In the genomic region with DNA sequence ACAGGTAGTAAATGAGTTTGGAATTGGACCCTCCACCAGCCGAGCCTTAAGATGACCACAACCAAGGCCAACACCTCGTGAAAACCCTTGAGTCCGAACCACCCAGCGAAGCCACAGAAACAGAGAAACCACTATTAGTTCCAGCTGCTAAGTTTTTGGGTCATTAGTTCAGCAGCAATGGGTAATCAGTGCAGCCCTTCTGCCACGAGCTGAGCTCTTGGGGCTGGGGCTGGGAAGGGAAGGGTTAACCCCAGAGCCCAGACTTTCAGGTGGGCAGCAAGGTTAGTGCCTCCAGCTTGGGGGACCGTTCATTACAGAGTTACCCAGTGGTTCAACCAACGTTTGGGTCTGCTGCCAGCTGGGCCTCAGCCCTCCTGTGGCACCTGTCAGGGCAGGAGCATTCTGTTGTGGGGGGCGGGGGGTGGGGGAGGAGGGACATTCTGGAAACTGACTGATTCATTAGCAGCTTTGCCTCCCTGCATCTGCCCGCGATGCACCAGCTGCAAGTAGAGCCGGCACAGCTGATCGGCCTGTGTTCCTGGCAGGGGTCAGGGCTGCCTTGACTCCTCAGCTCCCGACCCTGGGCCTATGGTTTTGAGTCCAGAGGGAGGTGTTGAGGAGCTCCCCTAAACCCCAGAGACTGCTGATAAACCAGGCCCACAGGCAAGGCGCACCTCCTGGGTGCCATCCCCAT, we compare ENCODE assay signal across 15 cellular contexts. TPM values are rescaled to one million over a fixed set of nuclear protein-coding genes. Genes with fewer than 3 reads are reported as not detected.
DNase-seq lines count a peak whose midpoint lies in the region; ATAC-seq, FAIRE-seq and TF ChIP-seq lines count a peak whose summit lies in the region.
"Had no signal": no experiment of that assay in that cellular context is flagged by ENCODE, and none has a peak within 500 bp of the region (broad histone marks: within the 10 kb centered on the region; RNA-seq: fewer than 3 reads in every experiment).

No MANE protein-coding gene starts in this region.

- DNase-seq in right atrium auricular region (ENCODE audit: low spot score) (peak; percentile 58), heart left ventricle (no peak), GM12878 (ENCODE audit: low read depth, low spot score) (no peak), OCI-LY7 (ENCODE audit: low spot score) (no peak), hepatic stellate cell (ENCODE audit: low spot score) (no peak), aorta (no peak)
- DNase-seq: activated CD4-positive, alpha-beta T cell treated with anti-CD3 and anti-CD28 coated beads, Interleukin-2, amount 50 U/mL, for 4 hours; activated naive CD4-positive, alpha-beta T cell treated with anti-CD3 and anti-CD28 coated beads, Interleukin-2, amount 50 U/mL, for 16 hours; activated T-cell treated with anti-CD3 and anti-CD28 coated beads, Interleukin-2, amount 50 U/mL, for 1 hour; effector memory CD8-positive, alpha-beta T cell; HFFc6; NCI-H1694; small intestine; stimulated activated CD4-positive, alpha-beta T cell treated with anti-CD3 and anti-CD28 coated beads, Interleukin-2, amount 100 ng/mL, for 48 hours had no signal

- no peak for TF ChIP-seq RAD21 in GM12878 (IDR thresholded peaks at IDR 0.05; ENCODE audit: insufficient read depth, low read depth, low read length)

- TF ChIP-seq CTCF in right atrium auricular region (IDR thresholded peaks at IDR 0.05) (no peak), heart left ventricle (IDR thresholded peaks at IDR 0.05) (no peak), GM12878 (IDR thresholded peaks at IDR 0.05 in 2 of 3, conservative IDR thresholded peaks at IDR 0.05 in 1 of 3; ENCODE audit: control insufficient read depth in 2 of 3, extremely low read depth in 1 of 3, insufficient read depth in 1 of 3, low read depth in 3 of 3, low read length in 3 of 3) (no peak), nephron (IDR thresholded peaks at IDR 0.05; ENCODE audit: unreplicated experiment in 3 of 3) (no peak), OCI-LY7 (conservative IDR thresholded peaks at IDR 0.05; ENCODE audit: low read length) (no peak)

- no peaks in the 10 kb centered on the region for H3K27me3 Mint-ChIP-seq in nephron (ENCODE audit: low read depth)
- H3K27me3 Mint-ChIP-seq: effector memory CD8-positive, alpha-beta T cell had no signal

- peak overlapping the region in 2 of 3 experiments; percentile 83 to 86 for H3K27ac Mint-ChIP-seq in nephron
- H3K27ac Mint-ChIP-seq: effector memory CD8-positive, alpha-beta T cell had no signal

- BruUV-seq in GM12878 (replicated peaks; lab: Mats Ljungman, UMichigan) (no TSS peak), OCI-LY7 (replicated peaks; lab: Mats Ljungman, UMichigan) (no TSS peak)

- no peaks in the 10 kb centered on the region for H3K36me3 Mint-ChIP-seq in nephron (ENCODE audit: low read depth)

- H3K4me1 Mint-ChIP-seq in nephron: peaks cover 54% of the 10 kb centered on the region

- H2AFZ ChIP-seq in GM12878 (ENCODE audit: control insufficient read depth, low read depth, low read length) (no peak overlapping the region), OCI-LY7 (ENCODE audit: low read length) (no peak overlapping the region)

- no peak overlapping the region for H3K9ac ChIP-seq in GM12878 (ENCODE audit: control insufficient read depth, insufficient read depth, low read length)

- TF ChIP-seq EP300 in GM12878 (IDR thresholded peaks at IDR 0.05; ENCODE audit: borderline replicate concordance in 1 of 2, control insufficient read depth in 1 of 2, low read depth in 2 of 2, low read length in 2 of 2): no peak

- intact Hi-C loops in heart left ventricle (cut with DNase I): loop anchor here in 8 of 10 donors (2.0 to 10.0 kb wide), 5 partner anchors 35 to 52 kb away; a partner anchor contains a TSS
- intact Hi-C loops in GM12878 (cut with micrococcal nuclease; ENCODE audit: unreplicated experiment): no loop called here
- intact Hi-C loops in OCI-LY7 (cut with micrococcal nuclease; ENCODE audit: unreplicated experiment): no loop called here
- intact Hi-C loops in aorta (cut with DNase I): loop anchor here (5.0 kb wide), 1 partner anchor 35 kb away; no protein-coding TSS in a partner anchor

- ATAC-seq in heart left ventricle: no peak
- peak; percentile 82 for ATAC-seq in GM12878
- no peak for ATAC-seq in aorta (ENCODE audit: low FRiP score)
- ATAC-seq: effector memory CD8-positive, alpha-beta T cell had no signal

- H3K79me2 ChIP-seq in GM12878 (ENCODE audit: control insufficient read depth, insufficient read depth, low read length) (no peaks in the 10 kb centered on the region), OCI-LY7 (ENCODE audit: insufficient read depth, low read depth, low read length) (no peaks in the 10 kb centered on the region)

- TF ChIP-seq POLR2A in heart left ventricle (IDR thresholded peaks at IDR 0.05) (no peak), GM12878 (IDR thresholded peaks at IDR 0.05; ENCODE audit: low read depth, low read length) (no peak)

- H3K4me3 ChIP-seq in right atrium auricular region (no peak overlapping the region), heart left ventricle (no peak overlapping the region), GM12878 (no peak overlapping the region), OCI-LY7 (ENCODE audit: low read depth, low read length, poor library complexity, severe bottlenecking) (no peak overlapping the region), aorta (ENCODE audit: low read length in 2 of 2) (no peak overlapping the region)

- CTCF ChIA-PET in GM12878 (lab: Yijun Ruan, JAX): interaction anchor here (0.6 to 8.4 kb wide), 16 partner anchors 8 to 296 kb away, joined by 3 to 131 read pairs (median 6); a partner anchor contains a TSS
- CTCF ChIA-PET in OCI-LY7 (lab: Charles Lee; ENCODE audit: unreplicated experiment): no interaction called here

- POLR2A ChIA-PET in GM12878 (lab: Charles Lee): interaction anchor here (0.7 to 1.7 kb wide), 4 partner anchors 13 to 71 kb away, joined by 3 to 8 read pairs (median 4); no protein-coding TSS in a partner anchor
- POLR2A ChIA-PET in OCI-LY7 (lab: Charles Lee): interaction anchor here (0.8 to 1.7 kb wide), 2 partner anchors 32 to 69 kb away, joined by 3 to 4 read pairs; no protein-coding TSS in a partner anchor

- H3K9me2 ChIP-seq in OCI-LY7 (ENCODE audit: insufficient read depth, low read length): no peaks in the 10 kb centered on the region

- RAD21 ChIA-PET in GM12878 (lab: Charles Lee; ENCODE audit: unreplicated experiment): interaction anchor here (0.5 to 6.9 kb wide), 17 partner anchors 11 to 316 kb away, joined by 3 to 88 read pairs (median 5); a partner anchor contains a TSS

- H3K4me3 Mint-ChIP-seq in nephron: peak overlapping the region in 1 of 3 experiments; percentile 19
- H3K4me3 Mint-ChIP-seq: effector memory CD8-positive, alpha-beta T cell; HFFc6 had no signal

- 0 out of 2 replicates have a peak overlapping the region, but pooled peaks have one; percentile 9 for H3K4me2 ChIP-seq in GM12878 (ENCODE audit: control insufficient read depth, insufficient read depth)
- H3K4me2 ChIP-seq in OCI-LY7 (ENCODE audit: low read length): no peak overlapping the region

- no peaks in the 10 kb centered on the region for H4K20me1 ChIP-seq in GM12878 (ENCODE audit: control insufficient read depth, insufficient read depth)
- no peaks in the 10 kb centered on the region for H4K20me1 ChIP-seq in OCI-LY7 (ENCODE audit: insufficient read depth, low read length)

- H3K27ac ChIP-seq in right atrium auricular region: peak overlapping the region; percentile 37 to 88
- H3K27ac ChIP-seq in heart left ventricle: peak overlapping the region in 5 of 12 donors; percentile 44 to 96 (median 92)
- H3K27ac ChIP-seq in GM12878 (ENCODE audit: control insufficient read depth, insufficient read depth): no peak overlapping the region
- H3K27ac ChIP-seq in OCI-LY7 (ENCODE audit: low read depth, low read length, poor library complexity, severe bottlenecking): no peak overlapping the region
- no peak overlapping the region for H3K27ac ChIP-seq in aorta (ENCODE audit: low read depth in 1 of 2, low read length in 2 of 2)

- peaks cover 5% of the 10 kb centered on the region for H3K9me3 Mint-ChIP-seq in nephron
- H3K9me3 Mint-ChIP-seq: effector memory CD8-positive, alpha-beta T cell had no signal

- H3K36me3 ChIP-seq in right atrium auricular region: no peaks in the 10 kb centered on the region
- H3K36me3 ChIP-seq in heart left ventricle: no peaks in the 10 kb centered on the region
- H3K36me3 ChIP-seq in GM12878 (ENCODE audit: control insufficient read depth in 2 of 2, insufficient read depth in 2 of 2, low read length in 1 of 2): no peaks in the 10 kb centered on the region
- no peaks in the 10 kb centered on the region for H3K36me3 ChIP-seq in OCI-LY7 (ENCODE audit: insufficient read depth, low read length)
- H3K36me3 ChIP-seq in aorta (ENCODE audit: control insufficient read depth in 1 of 2, insufficient read depth in 2 of 2, low read length in 1 of 2): no peaks in the 10 kb centered on the region

- no peak for FAIRE-seq in GM12878 (lab: Jason Lieb, UNC)
- FAIRE-seq: small intestine had no signal

- peaks cover 0 to 61% of the 10 kb centered on the region in 2 donors for H3K4me1 ChIP-seq in right atrium auricular region
- H3K4me1 ChIP-seq in heart left ventricle: peaks cover 13 to 63% (median 48%) of the 10 kb centered on the region in 12 donors
- 0 out of 2 replicates have a peak, but pooled peaks cover 3% of the 10 kb centered on the region for H3K4me1 ChIP-seq in GM12878 (ENCODE audit: control insufficient read depth, insufficient read depth, low read length)
- H3K4me1 ChIP-seq in OCI-LY7 (ENCODE audit: insufficient read depth, low read length, poor library complexity, severe bottlenecking): no peaks in the 10 kb centered on the region
- H3K4me1 ChIP-seq in aorta (ENCODE audit: control insufficient read depth in 1 of 2, insufficient read depth in 2 of 2, low read length in 2 of 2): peaks cover 3 to 12% of the 10 kb centered on the region in 2 donors

- H3K27me3 ChIP-seq in right atrium auricular region (no peaks in the 10 kb centered on the region), heart left ventricle (no peaks in the 10 kb centered on the region), GM12878 (replicated peaks in 1 of 2; ENCODE audit: control insufficient read depth in 2 of 2, insufficient read depth in 2 of 2, low read length in 1 of 2) (no peaks in the 10 kb centered on the region), aorta (ENCODE audit: control insufficient read depth in 1 of 2, insufficient read depth in 2 of 2, low read length in 1 of 2) (no peaks in the 10 kb centered on the region)

- in situ Hi-C loops in GM12878 (cut with MboI): no loop called here

- SMC1A ChIA-PET in GM12878 (lab: Charles Lee; ENCODE audit: uncharacterized antibody, unreplicated experiment): interaction anchor here (1.0 to 7.0 kb wide), 12 partner anchors 11 to 108 kb away, joined by 3 to 105 read pairs (median 6); no protein-coding TSS in a partner anchor

- H3K9me3 ChIP-seq in right atrium auricular region (no peaks in the 10 kb centered on the region), heart left ventricle (peaks cover 0 to 10% (median 0%) of the 10 kb centered on the region in 12 donors), GM12878 (replicated peaks; ENCODE audit: control insufficient read depth, insufficient read depth, low read length) (no peaks in the 10 kb centered on the region), OCI-LY7 (ENCODE audit: low read length) (no peaks in the 10 kb centered on the region), aorta (ENCODE audit: control insufficient read depth, low read length) (no peaks in the 10 kb centered on the region)

- 82 to 97% (median 89%) methylated on average over 7 to 14 of the region's 14 CpGs for WGBS in heart left ventricle, 4 donors
- 60% methylated on average over 11 of the region's 14 CpGs for WGBS in GM12878 (ENCODE audit: insufficient coverage, insufficient replicate concordance, low lambda C conversion rate, missing lambda C conversion rate)
- 92 to 93% methylated on average over 14 of the region's 14 CpGs for WGBS in aorta, 2 donors

RNA-seq across cellular contexts. Expression of a gene that starts 52.7 kb away (rescaled TPM):
- 1,000 to 10,000 TPM in 1 of 2 donors, 100 to 1,000 TPM in 1; 680 to 1,303 TPM for total RNA-seq in right atrium auricular region
- 1,000 to 10,000 TPM in 1 of 9 donors, 100 to 1,000 TPM in 8; 271 to 1,146 (median 567) TPM for total RNA-seq in heart left ventricle
- 100 to 1,000 TPM; 211 to 972 TPM for polyA plus RNA-seq in heart left ventricle
- 24.2 and 29.7 TPM in 2 replicates for total RNA-seq in GM12878 (2013; cell fraction: nucleolus; rRNA removed)
- 0.85 and 0.87 TPM in 2 replicates for total RNA-seq in GM12878 (2014; rRNA removed)
- 0.45 and 0.51 TPM in 2 replicates for total RNA-seq in GM12878 (2014; rRNA removed; fragmentation: Illumina TruSeq; extraction: Trizol)
- total RNA-seq in GM12878 (2021): 1.2 and 1.8 TPM in 2 replicates
- polyA plus RNA-seq in GM12878 (2011; ENCODE audit: low read depth): 0.67 TPM
- polyA plus RNA-seq in GM12878 (2011; rRNA removed): 0.85 and 1.9 TPM in 2 replicates
- polyA plus RNA-seq in GM12878 (2011; cell fraction: cytosol; rRNA removed): 1.6 and 1.8 TPM in 2 replicates
- 2.0 and 2.1 TPM in 2 replicates for polyA plus RNA-seq in GM12878 (2011; cell fraction: nucleus; rRNA removed)
- 1.5 and 2.4 TPM in 2 replicates for polyA plus RNA-seq in GM12878 (2012)
- polyA plus RNA-seq in GM12878 (2014; fragmentation: Illumina TruSeq; extraction: Trizol): 0.30 and 0.54 TPM in 2 replicates
- under 1 TPM; 0.11 to 0.16 TPM for polyA plus RNA-seq in GM12878 (2014; fragmentation: Nextera tagmentation; extraction: Ambion mirVana)
- 0.68 and 1.1 TPM in 2 replicates for polyA plus RNA-seq in GM12878 (2014; rRNA removed)
- polyA plus RNA-seq in GM12878 (2016; fragmentation: Nextera tagmentation; extraction: Ambion mirVana): under 1 TPM; 0.25 to 0.47 TPM
- 1.4 and 2.0 TPM in 2 replicates for polyA minus RNA-seq in GM12878 (2011; rRNA and poly(A)+ RNA removed)
- polyA minus RNA-seq in GM12878 (2011; cell fraction: cytosol; rRNA and poly(A)+ RNA removed): 1.2 and 1.4 TPM in 2 replicates
- polyA minus RNA-seq in GM12878 (2011; cell fraction: nucleus; rRNA and poly(A)+ RNA removed): 0.73 and 0.96 TPM in 2 replicates
- not detected in 2 replicates for total RNA-seq in OCI-LY7 (2014; rRNA removed; shearing (Covaris generic))
- total RNA-seq in OCI-LY7 (2022): 0.18 TPM in 1 of 2 replicates, not detected in the other
- total RNA-seq in aorta: 100 to 1,000 TPM; 449 to 561 TPM
- polyA plus RNA-seq in aorta: 100 to 1,000 TPM in 1 of 2 donors, 10 to 100 TPM in 1; 44.2 to 193 TPM

Comparison
In these comparisons a context has a peak if more than half of its experiments do, and no peak if none do; other contexts are left out.
1. H3K27ac ChIP-seq: peak in right atrium auricular region (2 of 2); none in GM12878 (single experiment), OCI-LY7 (single experiment) and aorta (0 of 2).
2. RNA of a gene that starts 52.7 kb away (total RNA-seq): 680 to 1,303 TPM in right atrium auricular region, 271 to 1,146 TPM in heart left ventricle and 449 to 561 TPM in aorta; 0.45 to 29.7 TPM in GM12878 and 0.18 TPM in OCI-LY7; every median in the first group is over 4 times any median in the second.
3. intact Hi-C loops: an anchor here in heart left ventricle (2.0 to 10.0 kb wide) and aorta (5.0 kb wide); none called in GM12878 and OCI-LY7.